ENCODE assay signal across 22 cellular contexts in the genomic region with DNA sequence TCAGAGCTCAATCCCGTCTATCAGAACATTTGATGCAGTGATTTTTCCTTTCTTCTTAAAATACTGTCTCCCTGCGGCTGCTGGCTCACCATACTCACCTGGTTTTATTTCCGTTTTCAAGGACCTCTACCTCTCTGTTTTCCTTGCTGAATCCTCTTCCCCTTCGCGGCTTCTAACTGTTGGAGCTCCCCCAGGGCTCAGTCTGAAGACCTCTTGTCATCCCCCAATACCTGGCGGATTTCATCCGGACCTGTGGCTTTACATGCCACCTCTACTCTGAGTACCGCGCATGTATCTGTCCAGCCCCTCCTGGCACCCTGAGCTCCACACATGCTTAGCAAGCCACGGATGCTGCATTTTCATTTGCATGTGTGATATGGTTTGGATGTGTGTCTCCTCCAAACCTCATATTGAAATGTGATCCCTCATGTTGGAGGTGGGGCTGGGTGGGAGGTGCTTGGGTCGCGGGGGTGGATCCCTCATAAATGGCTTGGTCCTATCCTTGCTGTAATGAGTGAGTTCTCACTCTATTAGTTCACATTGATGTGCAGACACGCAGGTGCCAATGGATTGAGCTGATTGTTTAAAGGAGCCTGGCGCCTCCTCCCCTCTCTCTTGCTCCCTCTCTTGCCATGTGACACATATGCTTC.
DNase-seq lines count a peak whose midpoint lies in the region; ATAC-seq, FAIRE-seq and TF ChIP-seq lines count a peak whose summit lies in the region.
"Had no signal": no experiment of that assay in that cellular context is flagged by ENCODE, and none has a peak within 500 bp of the region (broad histone marks: within the 10 kb centered on the region; RNA-seq: fewer than 3 reads in every experiment).

No MANE protein-coding gene starts in this region.

- H3K23me2 ChIP-seq in H1 (ENCODE audit: low read depth, low read length), result no peaks in the 10 kb centered on the region

- no peaks in the 10 kb centered on the region for H3K36me3 Mint-ChIP-seq in MCF 10A (ENCODE audit: insufficient read depth, unreplicated experiment)
- no peaks in the 10 kb centered on the region for H3K36me3 Mint-ChIP-seq in stimulated activated memory B cell treated with anti-CD40 and anti-IgM and Interleukin-4, amounts not matched to agents 10 μg/mL and 1 μg/mL and 100 μg/mL, for 72 hours
- H3K36me3 Mint-ChIP-seq in activated naive CD8-positive, alpha-beta T cell treated with anti-CD3 and anti-CD28 coated beads, Interleukin-2, amount 50 U/mL, for 24 hours (ENCODE audit: low read depth), result no peaks in the 10 kb centered on the region
- H3K36me3 Mint-ChIP-seq: T-cell had no signal

- no peak overlapping the region for H3K9ac ChIP-seq in H1 (replicated peaks in 1 of 4; ENCODE audit: extremely low read depth in 1 of 4, low read depth in 3 of 4, low read length in 3 of 4)

- H2BK120ac ChIP-seq in H1 (replicated peaks; ENCODE audit: low read depth, low read length), result no peak overlapping the region

- no peaks in the 10 kb centered on the region for H3K4me1 Mint-ChIP-seq in MCF 10A (ENCODE audit: insufficient read depth, unreplicated experiment)
- no peaks in the 10 kb centered on the region for H3K4me1 Mint-ChIP-seq in stimulated activated memory B cell treated with anti-CD40 and anti-IgM and Interleukin-4, amounts not matched to agents 10 μg/mL and 1 μg/mL and 100 μg/mL, for 72 hours
- H3K4me1 Mint-ChIP-seq in activated naive CD8-positive, alpha-beta T cell treated with anti-CD3 and anti-CD28 coated beads, Interleukin-2, amount 50 U/mL, for 24 hours, result no peaks in the 10 kb centered on the region

- no peak overlapping the region for H3K14ac ChIP-seq in H1 (ENCODE audit: insufficient read length)

- H3K27me3 Mint-ChIP-seq in MCF 10A (ENCODE audit: insufficient read depth, unreplicated experiment), result peaks cover under 1% of the 10 kb centered on the region
- H3K27me3 Mint-ChIP-seq in stimulated activated memory B cell treated with anti-CD40 and anti-IgM and Interleukin-4, amounts not matched to agents 10 μg/mL and 1 μg/mL and 100 μg/mL, for 72 hours, result peaks cover 10% of the 10 kb centered on the region
- H3K27me3 Mint-ChIP-seq in activated naive CD8-positive, alpha-beta T cell treated with anti-CD3 and anti-CD28 coated beads, Interleukin-2, amount 50 U/mL, for 24 hours, result peaks cover 15% of the 10 kb centered on the region

- H3K4me1 ChIP-seq in breast epithelium (no peaks in the 10 kb centered on the region), H1 (replicated peaks in 1 of 4; ENCODE audit: control insufficient read depth in 3 of 4, insufficient read depth in 4 of 4, low read length in 3 of 4) (0 out of 7 replicates have a peak, but pooled peaks cover 0 to 3% (median 0%) of the 10 kb centered on the region in 4 experiments), OCI-LY7 (ENCODE audit: insufficient read depth, low read length, poor library complexity, severe bottlenecking) (no peaks in the 10 kb centered on the region)

- POLR2A ChIA-PET in MCF 10A (lab: Yijun Ruan, JAX) (no interaction called here), H1 (lab: Charles Lee; ENCODE audit: partially characterized antibody) (interaction anchor here (1.2 to 1.4 kb wide), 2 partner anchors 77 to 271 kb away, joined by 3 to 5 read pairs; no protein-coding TSS in a partner anchor), OCI-LY7 (lab: Charles Lee) (no interaction called here)

- H3K56ac ChIP-seq in H1 (replicated peaks; ENCODE audit: insufficient read length, low read depth, low read length), result no peak overlapping the region

- CTCF ChIA-PET in MCF 10A (lab: Yijun Ruan, JAX) (interaction anchor here (0.6 to 3.0 kb wide), 2 partner anchors 30 to 269 kb away, joined by 4 to 18 read pairs; a partner anchor contains a TSS), H1 (lab: Charles Lee; ENCODE audit: partially characterized antibody) (interaction anchor here (0.7 to 2.5 kb wide), 5 partner anchors 16 to 289 kb away, joined by 3 to 11 read pairs (median 3); no protein-coding TSS in a partner anchor), OCI-LY7 (lab: Charles Lee; ENCODE audit: unreplicated experiment) (no interaction called here)

- H3K36me3 ChIP-seq in breast epithelium, result no peaks in the 10 kb centered on the region
- H3K36me3 ChIP-seq in H1 (ENCODE audit: control insufficient read depth in 2 of 4, insufficient read depth in 4 of 4, low read length in 3 of 4), result no peaks in the 10 kb centered on the region
- no peaks in the 10 kb centered on the region for H3K36me3 ChIP-seq in OCI-LY7 (ENCODE audit: insufficient read depth, low read length)

- FAIRE-seq in H1 (lab: Jason Lieb, UNC), result no peak
- FAIRE-seq: A204.1, GM12891, GM18507 had no signal

- no peaks in the 10 kb centered on the region for H4K20me1 ChIP-seq in H1 (replicated peaks in 1 of 2; ENCODE audit: control insufficient read depth in 1 of 2, insufficient read depth in 2 of 2, low read length in 2 of 2)
- H4K20me1 ChIP-seq in OCI-LY7 (ENCODE audit: insufficient read depth, low read length), result no peaks in the 10 kb centered on the region

- 0 out of 2 replicates have a peak overlapping the region, but pooled peaks have one; percentile 37 for H2BK15ac ChIP-seq in H1 (ENCODE audit: low read length)

- peak overlapping the region in 1 of 2 experiments; percentile 39; a peak in 2 of 4 replicates for H3K4me2 ChIP-seq in H1 (ENCODE audit: insufficient read depth in 1 of 2, low read depth in 2 of 2, low read length in 2 of 2)
- no peak overlapping the region for H3K4me2 ChIP-seq in OCI-LY7 (ENCODE audit: low read length)

- H3K23ac ChIP-seq in H1 (ENCODE audit: insufficient read length), result no peak overlapping the region

- no peak overlapping the region for H4K91ac ChIP-seq in H1 (replicated peaks; ENCODE audit: insufficient read length, low read length)

- H3K27ac Mint-ChIP-seq in MCF 10A (ENCODE audit: low read depth, unreplicated experiment), result no peak overlapping the region
- H3K27ac Mint-ChIP-seq in stimulated activated memory B cell treated with anti-CD40 and anti-IgM and Interleukin-4, amounts not matched to agents 10 μg/mL and 1 μg/mL and 100 μg/mL, for 72 hours, result no peak overlapping the region
- no peak overlapping the region for H3K27ac Mint-ChIP-seq in activated naive CD8-positive, alpha-beta T cell treated with anti-CD3 and anti-CD28 coated beads, Interleukin-2, amount 50 U/mL, for 24 hours

- H4K8ac ChIP-seq in H1 (ENCODE audit: extremely low read depth, insufficient read depth, low read length), result no peak overlapping the region

- no peak overlapping the region for H2AK5ac ChIP-seq in H1 (ENCODE audit: low read depth, low read length)

- H3K9me3 ChIP-seq in breast epithelium, result no peaks in the 10 kb centered on the region
- H3K9me3 ChIP-seq in H1 (ENCODE audit: insufficient read depth in 2 of 2, low read depth in 1 of 2, low read length in 1 of 2), result no peaks in the 10 kb centered on the region
- H3K9me3 ChIP-seq in OCI-LY7 (ENCODE audit: low read length), result no peaks in the 10 kb centered on the region

- H3K4me3 ChIP-seq in breast epithelium (no peak overlapping the region), H1 (ENCODE audit: extremely low read depth in 1 of 4, insufficient read depth in 2 of 4, low read depth in 3 of 4, low read length in 4 of 4) (no peak overlapping the region), OCI-LY7 (ENCODE audit: low read depth, low read length, poor library complexity, severe bottlenecking) (no peak overlapping the region)
- H3K4me3 ChIP-seq: SK-N-MC had no signal

- H3K27ac ChIP-seq in breast epithelium (no peak overlapping the region), H1 (ENCODE audit: low read depth, low read length) (no peak overlapping the region), OCI-LY7 (ENCODE audit: low read depth, low read length, poor library complexity, severe bottlenecking) (no peak overlapping the region)
- H3K27ac ChIP-seq: HL-60, SK-N-MC had no signal

- no peak for TF ChIP-seq EP300 in H1 (IDR thresholded peaks at IDR 0.05; ENCODE audit: borderline replicate concordance in 1 of 2, low read depth in 2 of 2, low read length in 2 of 2)

- H2BK20ac ChIP-seq in H1 (ENCODE audit: low read length), result no peak overlapping the region; the same call in 1 of the 2 replicates

- ATAC-seq in stimulated activated memory B cell treated with anti-CD40 and anti-IgM and Interleukin-4, amounts not matched to agents 10 μg/mL and 1 μg/mL and 100 μg/mL, for 72 hours, result peak; percentile 41
- no peak for ATAC-seq in activated naive CD8-positive, alpha-beta T cell treated with anti-CD3 and anti-CD28 coated beads, Interleukin-2, amount 50 U/mL, for 24 hours
- ATAC-seq: T-cell had no signal

- H3K4me3 Mint-ChIP-seq in MCF 10A (ENCODE audit: unreplicated experiment), result no peak overlapping the region
- no peak overlapping the region for H3K4me3 Mint-ChIP-seq in stimulated activated memory B cell treated with anti-CD40 and anti-IgM and Interleukin-4, amounts not matched to agents 10 μg/mL and 1 μg/mL and 100 μg/mL, for 72 hours
- no peak overlapping the region for H3K4me3 Mint-ChIP-seq in activated naive CD8-positive, alpha-beta T cell treated with anti-CD3 and anti-CD28 coated beads, Interleukin-2, amount 50 U/mL, for 24 hours
- H3K4me3 Mint-ChIP-seq: T-cell had no signal

- DNase-seq in MCF 10A (ENCODE audit: unreplicated experiment), result peak; percentile 27
- no peak for DNase-seq in breast epithelium (ENCODE audit: low spot score in 2 of 2)
- peak; percentile 39 for DNase-seq in NCI-H526 treated with DMSO at 0.1 percent for 48 hours (lab: John Stamatoyannopoulos, UW)
- DNase-seq in H1 (ENCODE audit: low read depth in 1 of 2, low spot score in 2 of 2), result no peak
- DNase-seq in OCI-LY7 (ENCODE audit: low spot score), result no peak
- no peak for DNase-seq in RKO (ENCODE audit: low spot score)
- DNase-seq in activated naive CD8-positive, alpha-beta T cell treated with anti-CD3 and anti-CD28 coated beads, Interleukin-2, amount 50 U/mL, for 24 hours, result no peak
- DNase-seq: C1 segment of cervical spinal cord, DND-41, GF-D8, NCI-H1092, NCI-H2081 treated with DMSO at 0.1 percent for 48 hours, NCI-H226, NCI-H524 treated with DMSO at 0.1 percent for 48 hours, Right ventricle myocardium superior, T-cell had no signal

- no peak for TF ChIP-seq CTCF in MCF 10A (IDR thresholded peaks at IDR 0.05; ENCODE audit: unreplicated experiment)
- no peak for TF ChIP-seq CTCF in breast epithelium (IDR thresholded peaks at IDR 0.05)
- TF ChIP-seq CTCF in H1 (IDR thresholded peaks at IDR 0.05; ENCODE audit: control extremely low read depth in 1 of 3, insufficient read depth in 1 of 3, low read depth in 1 of 3, low read length in 3 of 3), result no peak
- TF ChIP-seq CTCF in OCI-LY7 (conservative IDR thresholded peaks at IDR 0.05; ENCODE audit: low read length), result no peak

- no peak overlapping the region for H2BK12ac ChIP-seq in H1 (ENCODE audit: low read depth, low read length)

- intact Hi-C loops in MCF 10A (cut with micrococcal nuclease), result no loop called here
- intact Hi-C loops in breast epithelium (cut with DNase I; ENCODE audit: low total_unique reads), result no loop called here
- intact Hi-C loops in OCI-LY7 (cut with micrococcal nuclease; ENCODE audit: unreplicated experiment), result no loop called here

- H3K27me3 ChIP-seq in breast epithelium (peaks cover 0 to 24% of the 10 kb centered on the region in 2 donors), H1 (replicated peaks in 1 of 4; ENCODE audit: control insufficient read depth in 3 of 4, extremely low read depth in 1 of 4, insufficient read depth in 3 of 4, low read length in 3 of 4) (no peaks in the 10 kb centered on the region)

- TF ChIP-seq RAD21 in H1 (IDR thresholded peaks at IDR 0.05 in 1 of 2, conservative IDR thresholded peaks at IDR 0.05 in 1 of 2; ENCODE audit: low read depth in 2 of 2, low read length in 2 of 2), result no peak

- no peaks in the 10 kb centered on the region for H3K79me2 ChIP-seq in H1 (ENCODE audit: control insufficient read depth in 1 of 2, insufficient read depth in 2 of 2, low read length in 2 of 2)
- no peaks in the 10 kb centered on the region for H3K79me2 ChIP-seq in OCI-LY7 (ENCODE audit: insufficient read depth, low read depth, low read length)

- 72% methylated on average over 14 of the region's 14 CpGs; no CpG with 5 or more reads in 1 of the 2 experiments for WGBS in H1 (ENCODE audit: extremely low coverage in 1 of 2, insufficient coverage in 1 of 2, insufficient read length in 1 of 2, insufficient replicate concordance in 2 of 2, low coverage in 1 of 2, low lambda C conversion rate in 2 of 2, missing lambda C conversion rate in 1 of 2), 2 experiments

- no peak overlapping the region for H2BK5ac ChIP-seq in H1 (ENCODE audit: low read depth, low read length)

- no peak overlapping the region for H4K5ac ChIP-seq in H1 (ENCODE audit: insufficient read length, low read depth, low read length)

- H3K9me3 Mint-ChIP-seq in MCF 10A (ENCODE audit: unreplicated experiment), result no peaks in the 10 kb centered on the region
- H3K9me3 Mint-ChIP-seq in stimulated activated memory B cell treated with anti-CD40 and anti-IgM and Interleukin-4, amounts not matched to agents 10 μg/mL and 1 μg/mL and 100 μg/mL, for 72 hours, result no peaks in the 10 kb centered on the region
- no peaks in the 10 kb centered on the region for H3K9me3 Mint-ChIP-seq in activated naive CD8-positive, alpha-beta T cell treated with anti-CD3 and anti-CD28 coated beads, Interleukin-2, amount 50 U/mL, for 24 hours
- H3K9me3 Mint-ChIP-seq: T-cell had no signal

- H2AFZ ChIP-seq in H1 (ENCODE audit: low read length) (peak overlapping the region; percentile 94), OCI-LY7 (ENCODE audit: low read length) (no peak overlapping the region)

- no peaks in the 10 kb centered on the region for H3K79me1 ChIP-seq in H1 (ENCODE audit: low read depth, low read length)

- no peak overlapping the region for H3K4ac ChIP-seq in H1 (replicated peaks; ENCODE audit: insufficient read length, low read depth, low read length)

- TF ChIP-seq POLR2A in breast epithelium (IDR thresholded peaks at IDR 0.05) (no peak), H1 (IDR thresholded peaks at IDR 0.05; ENCODE audit: control extremely low read depth in 1 of 2, low read depth in 2 of 2, low read length in 2 of 2) (no peak)

- BruUV-seq in MCF 10A (replicated peaks; lab: Mats Ljungman, UMichigan), result no TSS peak
- no TSS peak for BruUV-seq in OCI-LY7 (replicated peaks; lab: Mats Ljungman, UMichigan)

- H3K9me2 ChIP-seq in OCI-LY7 (ENCODE audit: insufficient read depth, low read length), result no peaks in the 10 kb centered on the region

- H3K18ac ChIP-seq in H1 (ENCODE audit: extremely low read depth, low read length), result no peak overlapping the region

Comparison
In these comparisons a context has a peak if more than half of its experiments do, and no peak if none do; other contexts are left out.
1. DNase-seq: peak in MCF 10A (single experiment) and NCI-H526 treated with DMSO at 0.1 percent for 48 hours (single experiment); none in breast epithelium (0 of 2), H1 (0 of 2), OCI-LY7 (single experiment), RKO (single experiment) and activated naive CD8-positive, alpha-beta T cell treated with anti-CD3 and anti-CD28 coated beads, Interleukin-2, amount 50 U/mL, for 24 hours (single experiment).